ENCODE assay signal across 19 cellular contexts in genomic region chr13:75329723-75330122, GRCh38.
DNase-seq lines count a peak whose midpoint lies in the region; ATAC-seq and TF ChIP-seq lines count a peak whose summit lies in the region.
"Had no signal": no experiment of that assay in that cellular context is flagged by ENCODE, and none has a peak within 500 bp of the region (broad histone marks: within the 10 kb centered on the region; RNA-seq: fewer than 3 reads in every experiment).

No MANE protein-coding gene starts in this region.

- TF ChIP-seq RAD21 in IMR-90 (IDR thresholded peaks at IDR 0.05; ENCODE audit: low read length): no peak

- H3K4me1 Mint-ChIP-seq in CD4-positive, alpha-beta T cell (ENCODE audit: low read depth): peaks cover 24% of the 10 kb centered on the region
- H3K4me1 Mint-ChIP-seq in immature natural killer cell: peaks cover 12 to 17% of the 10 kb centered on the region in 2 donors

- no peak overlapping the region for H2AK5ac ChIP-seq in IMR-90 (ENCODE audit: low read depth, low read length)

- H3K27me3 Mint-ChIP-seq in CD4-positive, alpha-beta T cell: no peaks in the 10 kb centered on the region
- peaks cover 0 to 2% (median 0%) of the 10 kb centered on the region in 3 donors for H3K27me3 Mint-ChIP-seq in immature natural killer cell (ENCODE audit: low read depth in 3 of 3)

- H3K23ac ChIP-seq in IMR-90 (ENCODE audit: low read depth, low read length): no peak overlapping the region

- no peak overlapping the region for H2BK5ac ChIP-seq in IMR-90 (ENCODE audit: low read depth, low read length, poor library complexity, severe bottlenecking)

- H3K27ac Mint-ChIP-seq in CD4-positive, alpha-beta T cell: peak overlapping the region; percentile 93
- peak overlapping the region in 1 of 6 donors; percentile 32 for H3K27ac Mint-ChIP-seq in immature natural killer cell

- no peak overlapping the region for H3K4ac ChIP-seq in IMR-90 (ENCODE audit: low read depth, low read length)

- no peak overlapping the region for H3K4me3 ChIP-seq in IMR-90 (ENCODE audit: insufficient read depth, low read depth, low read length)
- H3K4me3 ChIP-seq: BLaER1, gastroesophageal sphincter, K562, vagina had no signal

- in situ Hi-C loops in IMR-90 (cut with MboI; ENCODE audit: low sequenced_read_pairs): no loop called here
- in situ Hi-C loops in GM13976 (cut with MboI; ENCODE audit: low sequenced_read_pairs, unreplicated experiment): no loop called here

- POLR2A ChIA-PET in CD4-positive, alpha-beta T cell (lab: Charles Lee): no interaction called here
- POLR2A ChIA-PET in IMR-90 (lab: Charles Lee; ENCODE audit: unreplicated experiment): no interaction called here

- no peak overlapping the region for H2BK120ac ChIP-seq in IMR-90 (ENCODE audit: low read depth, low read length)

- no peak for DNase-seq in CD4-positive, alpha-beta T cell
- DNase-seq in IMR-90: no peak
- no peak for DNase-seq in omental fat pad (ENCODE audit: low spot score)
- no peak for DNase-seq in NCI-H2029 (lab: John Stamatoyannopoulos, UW)
- no peak for DNase-seq in GM13976 (ENCODE audit: low spot score)
- DNase-seq in immature natural killer cell: no peak
- DNase-seq: activated CD4-positive, alpha-beta T cell treated with anti-CD3 and anti-CD28 coated beads for 48 hours; activated effector memory CD4-positive, alpha-beta T cell treated with Interleukin-2 at 50 U/mL for 16 hours; amniotic stem cell; erythroblast; midbrain; NCI-H748 treated with DMSO at 0.1 percent for 48 hours had no signal

- dilution Hi-C loops in IMR-90 (cut with HindIII; ENCODE audit: low sequenced_read_pairs, unreplicated experiment): no loop called here

- TF ChIP-seq CTCF in CD4-positive, alpha-beta T cell (IDR thresholded peaks at IDR 0.05): no peak
- TF ChIP-seq CTCF in IMR-90 (conservative IDR thresholded peaks at IDR 0.05; ENCODE audit: low read depth, low read length): no peak
- TF ChIP-seq CTCF in omental fat pad (IDR thresholded peaks at IDR 0.05): no peak
- TF ChIP-seq CTCF in GM13976 (IDR thresholded peaks at IDR 0.05; ENCODE audit: borderline replicate concordance, control extremely low read depth, extremely low read depth, insufficient read depth, missing control alignments): no peak

- peaks cover 9% of the 10 kb centered on the region; the same call in 1 of the 2 replicates for H3K9me1 ChIP-seq in IMR-90 (ENCODE audit: insufficient read depth, low read length)

- peaks cover 0 to 5% of the 10 kb centered on the region in 2 experiments; a peak in 1 of 4 replicates for H3K79me1 ChIP-seq in IMR-90 (ENCODE audit: low read depth in 1 of 2, low read length in 2 of 2)

- no peak overlapping the region for H2AFZ ChIP-seq in IMR-90 (replicated peaks; ENCODE audit: low read length, poor library complexity)

- no peak overlapping the region for H4K5ac ChIP-seq in IMR-90 (ENCODE audit: low read depth, low read length)

- H3K9ac ChIP-seq in IMR-90 (ENCODE audit: low read depth, low read length): no peak overlapping the region
- H3K9ac ChIP-seq: BLaER1 had no signal

- no peak overlapping the region for H2BK15ac ChIP-seq in IMR-90 (ENCODE audit: low read depth, low read length)

- CTCF ChIA-PET in CD4-positive, alpha-beta T cell (lab: Charles Lee): interaction anchor here (0.9 kb wide), 1 partner anchor 28 kb away, joined by 4 read pairs; no protein-coding TSS in a partner anchor
- CTCF ChIA-PET in IMR-90 (lab: Yijun Ruan, JAX): interaction anchor here (1.1 kb wide), 1 partner anchor 12 kb away, joined by 3 read pairs; no protein-coding TSS in a partner anchor

- H2BK20ac ChIP-seq in IMR-90 (ENCODE audit: low read depth, low read length): no peak overlapping the region

- no peak overlapping the region for H2AK9ac ChIP-seq in IMR-90 (replicated peaks; ENCODE audit: low read depth, low read length, poor library complexity)

- no TSS peak for BruUV-seq in IMR-90 (replicated peaks; lab: Mats Ljungman, UMichigan)

- no peaks in the 10 kb centered on the region for H3K9me3 Mint-ChIP-seq in CD4-positive, alpha-beta T cell
- H3K9me3 Mint-ChIP-seq in immature natural killer cell: no peaks in the 10 kb centered on the region

- H3K4me3 Mint-ChIP-seq in CD4-positive, alpha-beta T cell: no peak overlapping the region
- no peak overlapping the region for H3K4me3 Mint-ChIP-seq in immature natural killer cell

- no peak overlapping the region for H3K14ac ChIP-seq in IMR-90 (replicated peaks; ENCODE audit: low read depth, low read length)

- ATAC-seq in CD4-positive, alpha-beta T cell (ENCODE audit: poor library complexity): no peak
- ATAC-seq in IMR-90 (ENCODE audit: low read depth) (no peak), esophagus mucosa (peak; percentile 83), omental fat pad (ENCODE audit: low FRiP score) (peak; percentile 56), HG03196 (IDR thresholded peaks at IDR 0.05; ENCODE audit: unreplicated experiment) (no peak)
- ATAC-seq: gastroesophageal sphincter, K562, Right ventricle myocardium inferior had no signal

- no peaks in the 10 kb centered on the region for H4K20me1 ChIP-seq in IMR-90 (ENCODE audit: insufficient read depth, low read length)
- H4K20me1 ChIP-seq: BLaER1 had no signal

- no peak for TF ChIP-seq POLR2A in IMR-90 (IDR thresholded peaks at IDR 0.05; ENCODE audit: low read depth, low read length)

- no peaks in the 10 kb centered on the region for H3K9me3 ChIP-seq in CD4-positive, alpha-beta T cell (ENCODE audit: control insufficient read depth, low read length)
- no peaks in the 10 kb centered on the region for H3K9me3 ChIP-seq in IMR-90 (ENCODE audit: control insufficient read depth, insufficient read depth, low read length)
- H3K9me3 ChIP-seq: BLaER1, gastroesophageal sphincter, vagina had no signal

- intact Hi-C loops in CD4-positive, alpha-beta T cell (cut with DNase I, micrococcal nuclease): loop anchor here (5.0 to 10.0 kb wide), 2 partner anchors 208 to 1625 kb away; partner anchors contain the start of gene COMMD6 (in 1 of the 2)
- intact Hi-C loops in IMR-90 (cut with micrococcal nuclease): no loop called here

- no peak overlapping the region for H3K27ac ChIP-seq in CD4-positive, alpha-beta T cell (ENCODE audit: low read depth, low read length)
- H3K27ac ChIP-seq in IMR-90 (ENCODE audit: insufficient read depth, low read length): no peak overlapping the region
- H3K27ac ChIP-seq: BLaER1, gastroesophageal sphincter, vagina had no signal

- no peak overlapping the region for H4K91ac ChIP-seq in IMR-90 (ENCODE audit: insufficient read depth, low read depth, low read length)

- H3K4me1 ChIP-seq in IMR-90 (ENCODE audit: control insufficient read depth, insufficient read depth, low read length): peaks cover 4% of the 10 kb centered on the region
- H3K4me1 ChIP-seq: vagina had no signal

- no peak overlapping the region for H3K56ac ChIP-seq in IMR-90 (ENCODE audit: extremely low read depth, insufficient read depth, low read length)

- no peaks in the 10 kb centered on the region for H3K36me3 ChIP-seq in IMR-90 (ENCODE audit: control insufficient read depth, insufficient read depth, low read length)
- H3K36me3 ChIP-seq: vagina had no signal

- peaks cover 12% of the 10 kb centered on the region for H3K36me3 Mint-ChIP-seq in CD4-positive, alpha-beta T cell (ENCODE audit: low read depth)
- H3K36me3 Mint-ChIP-seq in immature natural killer cell: no peaks in the 10 kb centered on the region

- no peak overlapping the region for H4K8ac ChIP-seq in IMR-90 (ENCODE audit: low read depth in 2 of 2, low read length in 2 of 2)

- WGBS in IMR-90 (ENCODE audit: extremely low coverage in 2 of 2, insufficient read length in 1 of 2), 2 experiments: no CpG with 5 or more reads among the region's 5 CpGs

- H3K4me2 ChIP-seq in IMR-90 (ENCODE audit: low read depth, low read length): no peak overlapping the region
- H3K4me2 ChIP-seq: BLaER1 had no signal

- no peaks in the 10 kb centered on the region for H3K27me3 ChIP-seq in CD4-positive, alpha-beta T cell (ENCODE audit: control insufficient read depth, insufficient read depth, low read length)
- H3K27me3 ChIP-seq in IMR-90 (ENCODE audit: control insufficient read depth, insufficient read depth, low read length): no peaks in the 10 kb centered on the region
- H3K27me3 ChIP-seq: BLaER1, gastroesophageal sphincter, vagina had no signal

- no peak overlapping the region for H3K18ac ChIP-seq in IMR-90 (ENCODE audit: low read depth, low read length)

TF ChIP-seq in IMR-90, 13 proteins besides CTCF, POLR2A, EP300 and RAD21:
- TF ChIP-seq MAZ (IDR thresholded peaks at IDR 0.05; ENCODE audit: borderline replicate concordance, low read depth, low read length): no peak
- TF ChIP-seq CEBPB (IDR thresholded peaks at IDR 0.05; ENCODE audit: low read depth, low read length): peak; percentile 21; the same call in 1 of the 2 replicates
- no peak for TF ChIP-seq FOS (IDR thresholded peaks at IDR 0.05; ENCODE audit: low read depth, low read length)
- TF ChIP-seq NFE2L2 (IDR thresholded peaks at IDR 0.05; ENCODE audit: low read depth, low read length): no peak
- TF ChIP-seq BHLHE40 (IDR thresholded peaks at IDR 0.05; ENCODE audit: low read depth, low read length): no peak

Comparison
In these comparisons a context has a peak if more than half of its experiments do, and no peak if none do; other contexts are left out.
1. ATAC-seq: peak in esophagus mucosa (single experiment) and omental fat pad (single experiment); none in CD4-positive, alpha-beta T cell (single experiment), IMR-90 (single experiment) and HG03196 (single experiment).